ENCODE assay signal across 44 cellular contexts in the genomic region with DNA sequence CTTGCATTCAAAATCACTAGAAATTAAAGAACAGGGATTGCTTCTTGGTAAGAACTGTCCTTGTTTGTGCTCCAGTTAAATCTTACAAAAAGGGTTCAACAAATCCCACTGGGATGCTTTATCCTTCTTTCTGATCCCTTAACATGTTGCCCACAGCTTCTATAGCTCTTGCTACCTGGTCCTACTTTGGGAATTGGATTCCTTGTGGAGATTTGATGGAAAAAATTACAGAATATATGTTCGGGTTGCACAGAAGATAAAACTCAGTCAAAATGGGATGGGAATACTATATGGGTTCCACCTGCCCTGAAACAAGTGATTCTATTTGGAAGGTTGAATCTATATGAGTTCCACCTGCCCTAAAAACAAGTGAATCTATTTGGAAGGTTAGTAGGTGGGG. TPM values are rescaled to one million over a fixed set of nuclear protein-coding genes. Genes with fewer than 3 reads are reported as not detected.
"Had no signal": no experiment of that assay in that cellular context is flagged by ENCODE, and none has a peak within 500 bp of the region (broad histone marks: within the 10 kb centered on the region; RNA-seq: fewer than 3 reads in every experiment).

A gene with protein sequence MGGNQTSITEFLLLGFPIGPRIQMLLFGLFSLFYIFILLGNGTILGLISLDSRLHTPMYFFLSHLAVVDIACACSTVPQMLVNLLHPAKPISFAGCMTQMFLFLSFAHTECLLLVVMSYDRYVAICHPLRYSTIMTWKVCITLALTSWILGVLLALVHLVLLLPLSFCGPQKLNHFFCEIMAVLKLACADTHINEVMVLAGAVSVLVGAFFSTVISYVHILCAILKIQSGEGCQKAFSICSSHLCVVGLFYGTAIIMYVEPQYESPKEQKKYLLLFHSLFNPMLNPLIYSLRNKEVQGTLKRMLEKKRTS (plus strand): TSS at position 301 of the 400 bp plus-strand sequence. CDS start 4,409 bp downstream, outside the sequence.

- H3K27me3 ChIP-seq: ascending aorta, body of pancreas, brain microvascular endothelial cell, breast epithelium, cardiac muscle cell had no signal

- H3K4me3 ChIP-seq: adrenal gland, ascending aorta, body of pancreas, breast epithelium, cardiac muscle cell had no signal

- H3K27ac Mint-ChIP-seq: activated naive CD4-positive, alpha-beta T cell treated with anti-CD3 and anti-CD28 coated beads for 36 hours; activated naive CD4-positive, alpha-beta T cell treated with anti-CD3 and anti-CD28 coated beads, Interleukin-2, amount 10 ng/mL, durations not matched to agents 7 days and 5 days; activated naive CD4-positive, alpha-beta T cell treated with anti-CD3 and anti-CD28 coated beads, Interleukin-2, amount 50 U/mL, for 24 hours; activated naive CD4-positive, alpha-beta T cell treated with anti-CD3 and anti-CD28 coated beads, Interleukin-2, amount 50 U/mL, for 72 hours; activated naive CD8-positive, alpha-beta T cell; activated naive CD8-positive, alpha-beta T cell treated with anti-CD3 and anti-CD28 coated beads for 36 hours; activated naive CD8-positive, alpha-beta T cell treated with anti-CD3 and anti-CD28 coated beads, Interleukin-2, amount 10 ng/mL, durations not matched to agents 7 days and 5 days; activated naive CD8-positive, alpha-beta T cell treated with anti-CD3 and anti-CD28 coated beads, Interleukin-2, amount 50 U/mL, for 24 hours; activated T-cell treated with anti-CD3 and anti-CD28 coated beads, Interleukin-2, amount 50 U/mL, for 24 hours; activated T-cell treated with anti-CD3 and anti-CD28 coated beads, Interleukin-2, amount 50 U/mL, for 72 hours; activated T-helper 1 cell treated with anti-CD3 and anti-CD28 coated beads, Interleukin-12 subunit alpha, Interleukin-12 subunit beta, Interleukin-2, Interleukin-4 antibody, amounts not matched to agents 30 ng/mL and 10 ng/mL and 1 ng/mL, durations not matched to agents 14 hours and 24 hours and 36 hours; activated T-helper 17 cell treated with anti-CD3 and anti-CD28 coated beads, Interleukin-2, amount 50 U/mL, for 72 hours; activated T-helper 2 cell treated with anti-CD3 and anti-CD28 coated beads, Interferon-gamma antibody, Interleukin-2, Interleukin-4, amounts not matched to agents 10 μg/mL and 5 μg/mL and 100 μg/mL, durations not matched to agents 14 hours and 24 hours and 36 hours; brain had no signal

- H3K27ac ChIP-seq: adrenal gland, ascending aorta, body of pancreas, brain microvascular endothelial cell, breast epithelium, cardiac muscle cell had no signal

- DNase-seq: activated effector memory CD4-positive, alpha-beta T cell treated with anti-CD3 and anti-CD28 coated beads, Interleukin-2, amount 50 U/mL, for 16 hours; activated effector memory CD4-positive, alpha-beta T cell treated with Interleukin-2 at 50 U/mL for 16 hours; activated gamma-delta T cell; activated gamma-delta T cell treated with Interleukin-2 at 50 U/mL for 16 hours; activated naive CD4-positive, alpha-beta T cell; activated naive CD4-positive, alpha-beta T cell treated with anti-CD3 and anti-CD28 coated beads for 36 hours; activated naive CD4-positive, alpha-beta T cell treated with anti-CD3 and anti-CD28 coated beads, Interleukin-2, amount 10 ng/mL, durations not matched to agents 7 days and 5 days; activated naive CD4-positive, alpha-beta T cell treated with anti-CD3 and anti-CD28 coated beads, Interleukin-2, amount 50 U/mL, for 16 hours; activated naive CD4-positive, alpha-beta T cell treated with Interleukin-2 at 50 U/mL for 16 hours; activated naive CD8-positive, alpha-beta T cell treated with anti-CD3 and anti-CD28 coated beads for 36 hours; activated naive CD8-positive, alpha-beta T cell treated with anti-CD3 and anti-CD28 coated beads, Interleukin-2, amount 10 ng/mL, durations not matched to agents 7 days and 5 days; activated naive CD8-positive, alpha-beta T cell treated with anti-CD3 and anti-CD28 coated beads, Interleukin-2, amount 50 U/mL, for 24 hours; activated T-cell treated with anti-CD3 and anti-CD28 coated beads, Interleukin-2, amount 50 U/mL, for 1 hour; activated T-cell treated with anti-CD3 and anti-CD28 coated beads, Interleukin-2, amount 50 U/mL, for 24 hours; activated T-cell treated with anti-CD3 and anti-CD28 coated beads, Interleukin-2, amount 50 U/mL, for 4 hours; activated T-cell treated with anti-CD3 and anti-CD28 coated beads, Interleukin-2, amount 50 U/mL, for 48 hours; activated T-cell treated with anti-CD3 and anti-CD28 coated beads, Interleukin-2, amount 50 U/mL, for 72 hours; adrenal gland; amniotic stem cell; amygdala; anterior cingulate cortex; aorta; body of pancreas; brain microvascular endothelial cell; caudate nucleus; central memory CD4-positive, alpha-beta T cell; cerebellar nuclear complex had no signal

- H3K4me3 Mint-ChIP-seq: activated naive CD4-positive, alpha-beta T cell treated with anti-CD3 and anti-CD28 coated beads for 36 hours; activated naive CD4-positive, alpha-beta T cell treated with anti-CD3 and anti-CD28 coated beads, Interleukin-2, amount 10 ng/mL, durations not matched to agents 7 days and 5 days; activated naive CD4-positive, alpha-beta T cell treated with anti-CD3 and anti-CD28 coated beads, Interleukin-2, amount 50 U/mL, for 24 hours; activated naive CD8-positive, alpha-beta T cell; activated naive CD8-positive, alpha-beta T cell treated with anti-CD3 and anti-CD28 coated beads for 36 hours; activated naive CD8-positive, alpha-beta T cell treated with anti-CD3 and anti-CD28 coated beads, Interleukin-2, amount 10 ng/mL, durations not matched to agents 7 days and 5 days; activated naive CD8-positive, alpha-beta T cell treated with anti-CD3 and anti-CD28 coated beads, Interleukin-2, amount 50 U/mL, for 24 hours; activated T-cell treated with anti-CD3 and anti-CD28 coated beads, Interleukin-2, amount 50 U/mL, for 24 hours; activated T-cell treated with anti-CD3 and anti-CD28 coated beads, Interleukin-2, amount 50 U/mL, for 4 hours; activated T-cell treated with anti-CD3 and anti-CD28 coated beads, Interleukin-2, amount 50 U/mL, for 72 hours; activated T-helper 1 cell treated with anti-CD3 and anti-CD28 coated beads, Interleukin-12 subunit alpha, Interleukin-12 subunit beta, Interleukin-2, Interleukin-4 antibody, amounts not matched to agents 30 ng/mL and 10 ng/mL and 1 ng/mL, durations not matched to agents 14 hours and 24 hours and 36 hours; activated T-helper 17 cell treated with anti-CD3 and anti-CD28 coated beads, Interleukin-2, amount 50 U/mL, for 72 hours; brain; central memory CD8-positive, alpha-beta T cell had no signal

- H3K4me1 ChIP-seq: adrenal gland, ascending aorta, body of pancreas, breast epithelium had no signal

- H3K36me3 Mint-ChIP-seq: activated naive CD4-positive, alpha-beta T cell treated with anti-CD3 and anti-CD28 coated beads, Interleukin-2, amount 10 ng/mL, durations not matched to agents 7 days and 5 days; activated naive CD4-positive, alpha-beta T cell treated with anti-CD3 and anti-CD28 coated beads, Interleukin-2, amount 50 U/mL, for 24 hours; activated naive CD4-positive, alpha-beta T cell treated with anti-CD3 and anti-CD28 coated beads, Interleukin-2, amount 50 U/mL, for 72 hours; activated naive CD8-positive, alpha-beta T cell; activated naive CD8-positive, alpha-beta T cell treated with anti-CD3 and anti-CD28 coated beads for 36 hours; activated naive CD8-positive, alpha-beta T cell treated with anti-CD3 and anti-CD28 coated beads, Interleukin-2, amount 10 ng/mL, durations not matched to agents 7 days and 5 days; brain had no signal

- ATAC-seq: activated naive CD4-positive, alpha-beta T cell treated with anti-CD3 and anti-CD28 coated beads, Interleukin-2, amount 50 U/mL, for 72 hours; activated naive CD8-positive, alpha-beta T cell treated with anti-CD3 and anti-CD28 coated beads, Interleukin-2, amount 50 U/mL, for 24 hours; activated T-cell treated with anti-CD3 and anti-CD28 coated beads, Interleukin-2, amount 50 U/mL, for 4 hours; activated T-cell treated with anti-CD3 and anti-CD28 coated beads, Interleukin-2, amount 50 U/mL, for 72 hours; activated T-helper 17 cell treated with anti-CD3 and anti-CD28 coated beads, Interleukin-2, amount 50 U/mL, for 72 hours; body of pancreas had no signal

- H3K9me3 Mint-ChIP-seq: activated naive CD4-positive, alpha-beta T cell treated with anti-CD3 and anti-CD28 coated beads for 36 hours; activated naive CD4-positive, alpha-beta T cell treated with anti-CD3 and anti-CD28 coated beads, Interleukin-2, amount 10 ng/mL, durations not matched to agents 7 days and 5 days; activated naive CD4-positive, alpha-beta T cell treated with anti-CD3 and anti-CD28 coated beads, Interleukin-2, amount 50 U/mL, for 24 hours; activated naive CD4-positive, alpha-beta T cell treated with anti-CD3 and anti-CD28 coated beads, Interleukin-2, amount 50 U/mL, for 72 hours; activated naive CD8-positive, alpha-beta T cell treated with anti-CD3 and anti-CD28 coated beads for 36 hours; activated naive CD8-positive, alpha-beta T cell treated with anti-CD3 and anti-CD28 coated beads, Interleukin-2, amount 10 ng/mL, durations not matched to agents 7 days and 5 days; activated naive CD8-positive, alpha-beta T cell treated with anti-CD3 and anti-CD28 coated beads, Interleukin-2, amount 50 U/mL, for 24 hours; activated T-cell treated with anti-CD3 and anti-CD28 coated beads, Interleukin-2, amount 50 U/mL, for 24 hours; activated T-cell treated with anti-CD3 and anti-CD28 coated beads, Interleukin-2, amount 50 U/mL, for 4 hours; activated T-cell treated with anti-CD3 and anti-CD28 coated beads, Interleukin-2, amount 50 U/mL, for 72 hours; activated T-helper 1 cell treated with anti-CD3 and anti-CD28 coated beads, Interleukin-12 subunit alpha, Interleukin-12 subunit beta, Interleukin-2, Interleukin-4 antibody, amounts not matched to agents 30 ng/mL and 10 ng/mL and 1 ng/mL, durations not matched to agents 14 hours and 24 hours and 36 hours; activated T-helper 17 cell treated with anti-CD3 and anti-CD28 coated beads, Interleukin-2, amount 50 U/mL, for 72 hours; activated T-helper 2 cell treated with anti-CD3 and anti-CD28 coated beads, Interferon-gamma antibody, Interleukin-2, Interleukin-4, amounts not matched to agents 10 μg/mL and 5 μg/mL and 100 μg/mL, durations not matched to agents 14 hours and 24 hours and 36 hours; central memory CD8-positive, alpha-beta T cell had no signal

- H3K4me1 Mint-ChIP-seq: activated naive CD4-positive, alpha-beta T cell treated with anti-CD3 and anti-CD28 coated beads, Interleukin-2, amount 10 ng/mL, durations not matched to agents 7 days and 5 days; activated naive CD4-positive, alpha-beta T cell treated with anti-CD3 and anti-CD28 coated beads, Interleukin-2, amount 50 U/mL, for 24 hours; activated naive CD8-positive, alpha-beta T cell treated with anti-CD3 and anti-CD28 coated beads for 36 hours; activated naive CD8-positive, alpha-beta T cell treated with anti-CD3 and anti-CD28 coated beads, Interleukin-2, amount 10 ng/mL, durations not matched to agents 7 days and 5 days; activated naive CD8-positive, alpha-beta T cell treated with anti-CD3 and anti-CD28 coated beads, Interleukin-2, amount 50 U/mL, for 24 hours; activated T-helper 17 cell treated with anti-CD3 and anti-CD28 coated beads, Interleukin-2, amount 50 U/mL, for 72 hours; brain; central memory CD8-positive, alpha-beta T cell had no signal

- H3K9me3 ChIP-seq: adrenal gland, ascending aorta, body of pancreas, breast epithelium had no signal

- H3K36me3 ChIP-seq: adrenal gland, ascending aorta, brain microvascular endothelial cell, breast epithelium, cardiac muscle cell had no signal

RNA-seq across cellular contexts. Expression of the gene that starts here (rescaled TPM):
- total RNA-seq: activated naive CD4-positive, alpha-beta T cell treated with anti-CD3 and anti-CD28 coated beads for 36 hours; activated naive CD4-positive, alpha-beta T cell treated with anti-CD3 and anti-CD28 coated beads, Interleukin-2, amount 50 U/mL, for 72 hours; activated naive CD8-positive, alpha-beta T cell treated with anti-CD3 and anti-CD28 coated beads for 36 hours; activated naive CD8-positive, alpha-beta T cell treated with anti-CD3 and anti-CD28 coated beads, Interleukin-2, amount 10 ng/mL, durations not matched to agents 7 days and 5 days; activated T-cell treated with anti-CD3 and anti-CD28 coated beads, Interleukin-2, amount 50 U/mL, for 4 hours; activated T-cell treated with anti-CD3 and anti-CD28 coated beads, Interleukin-2, amount 50 U/mL, for 72 hours; activated T-helper 1 cell treated with anti-CD3 and anti-CD28 coated beads, Interleukin-12 subunit alpha, Interleukin-12 subunit beta, Interleukin-2, Interleukin-4 antibody, amounts not matched to agents 30 ng/mL and 10 ng/mL and 1 ng/mL, durations not matched to agents 14 hours and 24 hours and 36 hours; activated T-helper 17 cell treated with anti-CD3 and anti-CD28 coated beads, Interleukin-2, amount 50 U/mL, for 72 hours; activated T-helper 2 cell treated with anti-CD3 and anti-CD28 coated beads, Interferon-gamma antibody, Interleukin-2, Interleukin-4, amounts not matched to agents 10 μg/mL and 5 μg/mL and 100 μg/mL, durations not matched to agents 14 hours and 24 hours and 36 hours; adrenal gland; aorta; ascending aorta; astrocyte; body of pancreas; breast epithelium; bronchial epithelial cell; cardiac muscle cell; cardiac septum; cerebellum; chondrocyte had no signal
- polyA plus RNA-seq: adipose tissue, adrenal gland, aorta, cardiac muscle cell had no signal
